ENCODE assay signal across 1 cellular context in genomic region chr17:1648582-1649115, GRCh38.
TF ChIP-seq lines count a peak whose summit lies in the region.

No MANE protein-coding gene starts in this region.

TF ChIP-seq in HepG2, 621 proteins besides CTCF, POLR2A, EP300 and RAD21 (continued from another document and continues in another):
- TF ChIP-seq FOXP4 (CRISPR knock-in tag; IDR thresholded peaks at IDR 0.05) (no peak), UBTF (CRISPR knock-in tag; IDR thresholded peaks at IDR 0.05) (peak; percentile 32; the same call in 1 of the 2 replicates), ZNF780A (CRISPR knock-in tag; IDR thresholded peaks at IDR 0.05) (no peak), ZNF280B (CRISPR knock-in tag; IDR thresholded peaks at IDR 0.05; ENCODE audit: borderline replicate concordance) (no peak), CAMTA2 (CRISPR knock-in tag; IDR thresholded peaks at IDR 0.05; ENCODE audit: borderline replicate concordance) (no peak), JUNB (CRISPR knock-in tag; IDR thresholded peaks at IDR 0.05; ENCODE audit: borderline replicate concordance) (no peak), ZBTB1 (CRISPR knock-in tag; IDR thresholded peaks at IDR 0.05; ENCODE audit: borderline replicate concordance) (no peak), ZBTB39 (CRISPR knock-in tag; IDR thresholded peaks at IDR 0.05) (no peak), HMGXB4 (CRISPR knock-in tag; IDR thresholded peaks at IDR 0.05; ENCODE audit: borderline replicate concordance in 1 of 2, low read depth in 1 of 2) (peak; percentile 74 to 82), ZNF878 (CRISPR knock-in tag; IDR thresholded peaks at IDR 0.05) (no peak), U2AF2 (IDR thresholded peaks at IDR 0.05; ENCODE audit: low read depth, low read length) (no peak), ZNF574 (CRISPR knock-in tag; IDR thresholded peaks at IDR 0.05) (peak; percentile 64; the same call in 1 of the 2 replicates), ESRRA (CRISPR knock-in tag; IDR thresholded peaks at IDR 0.05; ENCODE audit: low read depth) (no peak), SRY (CRISPR knock-in tag; IDR thresholded peaks at IDR 0.05) (no peak), GABPA (IDR thresholded peaks at IDR 0.05; ENCODE audit: low read depth, low read length) (no peak), GABPA (CRISPR knock-in tag; IDR thresholded peaks at IDR 0.05; ENCODE audit: low read depth) (no peak), ZNF510 (CRISPR knock-in tag; IDR thresholded peaks at IDR 0.05; ENCODE audit: low read depth) (no peak), KLF15 (CRISPR knock-in tag; IDR thresholded peaks at IDR 0.05; ENCODE audit: borderline replicate concordance) (no peak), MXI1 (IDR thresholded peaks at IDR 0.05; ENCODE audit: borderline replicate concordance, low read depth, low read length) (peak; percentile 65; the same call in 1 of the 3 replicates), MTF2 (CRISPR knock-in tag; IDR thresholded peaks at IDR 0.05; ENCODE audit: borderline replicate concordance) (no peak), ZNF20 (CRISPR knock-in tag; IDR thresholded peaks at IDR 0.05) (no peak), BCL3 (CRISPR knock-in tag; IDR thresholded peaks at IDR 0.05) (no peak), SOX6 (IDR thresholded peaks at IDR 0.05) (no peak), SOX6 (CRISPR knock-in tag; IDR thresholded peaks at IDR 0.05) (peak; percentile 14; the same call in 1 of the 2 replicates), POGZ (CRISPR knock-in tag; IDR thresholded peaks at IDR 0.05) (no peak), ZNF737 (CRISPR knock-in tag; IDR thresholded peaks at IDR 0.05; ENCODE audit: borderline replicate concordance) (no peak), ZNF3 (CRISPR knock-in tag; IDR thresholded peaks at IDR 0.05) (no peak), PREB (CRISPR knock-in tag; IDR thresholded peaks at IDR 0.05) (no peak), FOXK2 (IDR thresholded peaks at IDR 0.05) (no peak), ZGPAT (CRISPR knock-in tag; IDR thresholded peaks at IDR 0.05) (peak; percentile 24; the same call in 1 of the 2 replicates), ZNF788 (CRISPR knock-in tag; IDR thresholded peaks at IDR 0.05; ENCODE audit: borderline replicate concordance) (no peak; the same call in 1 of the 2 replicates), PPARG (CRISPR knock-in tag; conservative IDR thresholded peaks at IDR 0.05) (no peak), FOXM1 (CRISPR knock-in tag; IDR thresholded peaks at IDR 0.05) (no peak), NPAS2 (CRISPR knock-in tag; IDR thresholded peaks at IDR 0.05; ENCODE audit: borderline replicate concordance) (no peak), MED1 (CRISPR knock-in tag; IDR thresholded peaks at IDR 0.05) (no peak; the same call in 1 of the 2 replicates), ZNF883 (CRISPR knock-in tag; IDR thresholded peaks at IDR 0.05; ENCODE audit: not compliant biosample characterization) (no peak), TOPORS (CRISPR knock-in tag; IDR thresholded peaks at IDR 0.05) (no peak), ZNF367 (CRISPR knock-in tag; IDR thresholded peaks at IDR 0.05; ENCODE audit: borderline replicate concordance) (no peak), ZNF512 (CRISPR knock-in tag; IDR thresholded peaks at IDR 0.05) (no peak), TARDBP (CRISPR knock-in tag; IDR thresholded peaks at IDR 0.05) (no peak), IRF1 (CRISPR knock-in tag; IDR thresholded peaks at IDR 0.05; ENCODE audit: low read depth) (no peak), TEAD3 (CRISPR knock-in tag; optimal IDR thresholded peaks at IDR 0.05; ENCODE audit: borderline replicate concordance) (peak; percentile 23), HHEX (CRISPR knock-in tag; IDR thresholded peaks at IDR 0.05) (no peak), ZNF264 (CRISPR knock-in tag; IDR thresholded peaks at IDR 0.05) (peak; percentile 70; the same call in 1 of the 2 replicates), ZNF761 (CRISPR knock-in tag; conservative IDR thresholded peaks at IDR 0.05) (no peak), SP1 (IDR thresholded peaks at IDR 0.05) (no peak), SP1 (CRISPR knock-in tag; IDR thresholded peaks at IDR 0.05) (peak; percentile 69)
